In genomic region chrX:21989415-21989814, GRCh38 we compare ENCODE assay signal across 13 cellular contexts. TPM values are rescaled to one million over a fixed set of nuclear protein-coding genes. Genes with fewer than 3 reads are reported as not detected.
DNase-seq lines count a peak whose midpoint lies in the region; ATAC-seq and TF ChIP-seq lines count a peak whose summit lies in the region.
"Had no signal": no experiment of that assay in that cellular context is flagged by ENCODE, and none has a peak within 500 bp of the region (broad histone marks: within the 10 kb centered on the region; RNA-seq: fewer than 3 reads in every experiment).

No MANE protein-coding gene starts in this region.

- DNase-seq in activated CD4-positive, alpha-beta T cell treated with anti-CD3 and anti-CD28 coated beads for 48 hours = peak; percentile 30
- DNase-seq in activated CD4-positive, alpha-beta T cell treated with anti-CD3 and anti-CD28 coated beads for 1 hour = no peak
- DNase-seq in memory B cell (ENCODE audit: low spot score in 2 of 2) (peak in 1 of 2 donors; percentile 11), WERI-Rb-1 (no peak), T-helper 17 cell (no peak)
- no peak for DNase-seq in effector CD8-positive, alpha-beta T cell (lab: John Stamatoyannopoulos, UW)
- DNase-seq: gastrocnemius medialis, H7, MG63 had no signal

- H3K4me1 Mint-ChIP-seq in memory B cell = peaks cover 19% of the 10 kb centered on the region
- H3K4me1 Mint-ChIP-seq in T-helper 17 cell = no peaks in the 10 kb centered on the region

- H3K27ac ChIP-seq in WERI-Rb-1 = no peak overlapping the region
- H3K27ac ChIP-seq: gastrocnemius medialis, RWPE1 had no signal

- TF ChIP-seq CTCF in WERI-Rb-1 (IDR thresholded peaks at IDR 0.05; ENCODE audit: low read depth, low read length) = no peak

- H3K4me3 Mint-ChIP-seq in memory B cell (no peak overlapping the region), T-helper 17 cell (no peak overlapping the region)

- peak; percentile 41 for ATAC-seq in GM19452 (IDR thresholded peaks at IDR 0.05; ENCODE audit: unreplicated experiment)
- ATAC-seq in HG03045 (IDR thresholded peaks at IDR 0.05; ENCODE audit: unreplicated experiment) = peak; percentile 41
- ATAC-seq in memory B cell (ENCODE audit: low read depth) = peak; percentile 61
- no peak for ATAC-seq in T-helper 17 cell
- ATAC-seq: gastrocnemius medialis had no signal

- no peaks in the 10 kb centered on the region for H3K27me3 Mint-ChIP-seq in memory B cell
- H3K27me3 Mint-ChIP-seq in T-helper 17 cell = no peaks in the 10 kb centered on the region

- H3K27ac Mint-ChIP-seq in memory B cell (peak overlapping the region; percentile 82), T-helper 17 cell (no peak overlapping the region)

- no peak overlapping the region for H3K4me3 ChIP-seq in WERI-Rb-1 (ENCODE audit: low read depth, low read length)
- H3K4me3 ChIP-seq: gastrocnemius medialis, MG63, smooth muscle cell had no signal

- no peaks in the 10 kb centered on the region for H3K27me3 ChIP-seq in WERI-Rb-1 (ENCODE audit: insufficient read depth, low read depth, severe bottlenecking)
- H3K27me3 ChIP-seq: gastrocnemius medialis, MG63 had no signal

- H3K9me3 ChIP-seq in WERI-Rb-1 (ENCODE audit: severe bottlenecking) = no peaks in the 10 kb centered on the region
- H3K9me3 ChIP-seq in T-helper 17 cell (ENCODE audit: control insufficient read depth, low read length, poor library complexity, severe bottlenecking) = no peaks in the 10 kb centered on the region
- H3K9me3 ChIP-seq: gastrocnemius medialis, MG63 had no signal

- peaks cover 1% of the 10 kb centered on the region for H3K9me3 Mint-ChIP-seq in memory B cell

- peaks cover 13% of the 10 kb centered on the region for H3K36me3 ChIP-seq in WERI-Rb-1
- H3K36me3 ChIP-seq: gastrocnemius medialis had no signal

- H3K36me3 Mint-ChIP-seq in memory B cell (peaks cover 2% of the 10 kb centered on the region), T-helper 17 cell (ENCODE audit: low read depth) (peaks cover 4% of the 10 kb centered on the region)

RNA-seq across cellular contexts. Expression of gene PHEX, which starts 42.7 kb away (rescaled TPM):
- under 1 TPM; 0.32 to 0.91 TPM for total RNA-seq in T-helper 17 cell
- total RNA-seq: smooth muscle cell had no signal

RNA-seq across cellular contexts. Expression of gene SMS, which starts 48.9 kb away (rescaled TPM):
- 10 to 100 TPM; 15.6 to 19.6 TPM for total RNA-seq in T-helper 17 cell
